In genomic region chr17:7314719-7315569, GRCh38 we compare ENCODE assay signal across 8 cellular contexts. TPM values are rescaled to one million over a fixed set of nuclear protein-coding genes. Genes with fewer than 3 reads are reported as not detected.
DNase-seq lines count a peak whose midpoint lies in the region; ATAC-seq and TF ChIP-seq lines count a peak whose summit lies in the region.

Gene GPS2 (minus strand): TSS chr17:7315360. CDS start chr17:7315052, 308 bp downstream.

- H3K4me3 ChIP-seq in NT2/D1 (ENCODE audit: insufficient read length, low read depth) (peak within 1 kb of the TSS; percentile 66), endodermal cell (ENCODE audit: low read length) (peak within 1 kb of the TSS; percentile 85)

- 0% methylated on average over 50 to 95 of the region's 95 CpGs for WGBS in endodermal cell (ENCODE audit: insufficient coverage in 1 of 2, insufficient read length in 1 of 2), 2 experiments

- peak within 1 kb of the TSS; percentile 82 for H3K27ac ChIP-seq in CD4-positive, alpha-beta T cell (ENCODE audit: low read depth, low read length)
- H3K27ac ChIP-seq in endodermal cell (ENCODE audit: low read depth, low read length), result peak within 1 kb of the TSS; percentile 44

- H3K4me3 Mint-ChIP-seq in CD4-positive, alpha-beta T cell, result peak within 1 kb of the TSS; percentile 97
- peak within 1 kb of the TSS; percentile 72 for H3K4me3 Mint-ChIP-seq in endodermal cell

- POLR2A ChIA-PET in CD4-positive, alpha-beta T cell (lab: Charles Lee), result interaction anchor here (0.7 to 5.4 kb wide), 13 partner anchors 15 to 805 kb away, joined by 3 to 46 read pairs (median 5); partner anchors contain the start of genes ACADVL, ACAP1, DLG4 and DVL2

- peaks cover 81% of the 10 kb centered on the region for H3K36me3 Mint-ChIP-seq in CD4-positive, alpha-beta T cell (ENCODE audit: low read depth)
- peaks cover 58% of the 10 kb centered on the region for H3K36me3 Mint-ChIP-seq in endodermal cell (ENCODE audit: low read depth)

- TF ChIP-seq CTCF in CD4-positive, alpha-beta T cell (IDR thresholded peaks at IDR 0.05), result no peak
- TF ChIP-seq CTCF in endodermal cell (conservative IDR thresholded peaks at IDR 0.05), result no peak

- no peaks in the 10 kb centered on the region for H3K27me3 ChIP-seq in CD4-positive, alpha-beta T cell (ENCODE audit: control insufficient read depth, insufficient read depth, low read length)
- H3K27me3 ChIP-seq in NT2/D1 (ENCODE audit: insufficient read depth, insufficient read length) (no peaks in the 10 kb centered on the region), endodermal cell (ENCODE audit: control insufficient read depth, insufficient read depth, low read length, poor library complexity, severe bottlenecking) (no peaks in the 10 kb centered on the region)

- CTCF ChIA-PET in CD4-positive, alpha-beta T cell (lab: Charles Lee), result interaction anchor here (1.1 to 1.2 kb wide), 2 partner anchors 19 to 22 kb away, joined by 3 read pairs; partner anchors contain the start of gene ACAP1

- ATAC-seq in CD4-positive, alpha-beta T cell (ENCODE audit: poor library complexity), result peak; percentile 79
- ATAC-seq in GM19438 (IDR thresholded peaks at IDR 0.05; ENCODE audit: low read depth, unreplicated experiment), result peak; percentile 70

- DNase-seq in CD4-positive, alpha-beta T cell, result peak; percentile 88 to 97 (median 91)
- DNase-seq in HK-2 (ENCODE audit: unreplicated experiment), result peak; percentile 90
- DNase-seq in NT2/D1 (ENCODE audit: low read depth, low spot score), result peak; percentile 77
- DNase-seq in activated CD8-positive, alpha-beta memory T cell treated with anti-CD3 and anti-CD28 coated beads, Interleukin-2, amount 50 U/mL, for 4 hours, result peak; percentile 96
- peak; percentile 98 for DNase-seq in endodermal cell
- peak; percentile 99 for DNase-seq in mesenteric fat pad (ENCODE audit: low spot score)
- peak; percentile 88 for DNase-seq in stimulated activated CD8-positive, alpha-beta memory T cell treated with anti-CD3 and anti-CD28 coated beads, Interleukin-12 subunit alpha, Interleukin-12 subunit beta, amount 100 ng/mL, for 4 hours (ENCODE audit: low read depth)

- peak within 1 kb of the TSS; percentile 95 for H3K27ac Mint-ChIP-seq in CD4-positive, alpha-beta T cell
- H3K27ac Mint-ChIP-seq in endodermal cell, result peak within 1 kb of the TSS; percentile 91

- H3K9me3 Mint-ChIP-seq in CD4-positive, alpha-beta T cell, result no peaks in the 10 kb centered on the region
- H3K9me3 Mint-ChIP-seq in endodermal cell, result no peaks in the 10 kb centered on the region

- H3K4me1 Mint-ChIP-seq in CD4-positive, alpha-beta T cell (ENCODE audit: low read depth), result peaks cover 59% of the 10 kb centered on the region
- peaks cover 15% of the 10 kb centered on the region for H3K4me1 Mint-ChIP-seq in endodermal cell

- no peaks in the 10 kb centered on the region for H3K27me3 Mint-ChIP-seq in CD4-positive, alpha-beta T cell
- no peaks in the 10 kb centered on the region for H3K27me3 Mint-ChIP-seq in endodermal cell (ENCODE audit: insufficient read depth)

- H3K9ac ChIP-seq in NT2/D1 (ENCODE audit: insufficient read length, low read depth) (peak within 1 kb of the TSS; percentile 87), endodermal cell (ENCODE audit: extremely low read depth, low read length, poor library complexity, severe bottlenecking) (peak within 1 kb of the TSS; percentile 74)

- intact Hi-C loops in CD4-positive, alpha-beta T cell (cut with DNase I, micrococcal nuclease), result loop anchor here (2.0 to 5.0 kb wide), 2 partner anchors 14 to 372 kb away; partner anchors contain the start of genes NEURL4 (in 1 of the 2), TP53 (in 1 of the 2) and WRAP53 (in 1 of the 2)

- no peaks in the 10 kb centered on the region for H3K9me3 ChIP-seq in CD4-positive, alpha-beta T cell (ENCODE audit: control insufficient read depth, low read length)
- no peaks in the 10 kb centered on the region for H3K9me3 ChIP-seq in NT2/D1 (ENCODE audit: insufficient read depth, low read length)
- no peaks in the 10 kb centered on the region for H3K9me3 ChIP-seq in endodermal cell (ENCODE audit: control insufficient read depth, low read length)

- peaks cover 71% of the 10 kb centered on the region for H3K36me3 ChIP-seq in NT2/D1 (ENCODE audit: insufficient read depth, insufficient read length, low read length)
- H3K36me3 ChIP-seq in endodermal cell (ENCODE audit: control insufficient read depth, insufficient read depth, low read length), result peaks cover 61% of the 10 kb centered on the region

- H3K4me1 ChIP-seq in NT2/D1 (ENCODE audit: insufficient read depth, insufficient read length), result peaks cover 6% of the 10 kb centered on the region
- H3K4me1 ChIP-seq in endodermal cell (ENCODE audit: control insufficient read depth, insufficient read depth, low read length), result peaks cover 5% of the 10 kb centered on the region

RNA-seq across cellular contexts. Expression of gene GPS2, which starts in this region (rescaled TPM):
- total RNA-seq in CD4-positive, alpha-beta T cell, result 100 to 1,000 TPM; 122 to 140 TPM
- total RNA-seq in endodermal cell (10 to 100 TPM; 43.6 to 47.2 TPM), mesenteric fat pad (51.2 TPM)
- 67.0 TPM for polyA plus RNA-seq in endodermal cell (2013, experiment 1 of 2)
- polyA plus RNA-seq in endodermal cell (2013, experiment 2 of 2), result 59.0 TPM

Comparison
In these comparisons a context has a peak if more than half of its experiments do, and no peak if none do; other contexts are left out.
1. Peak in every context shown above with its lines: DNase-seq, ATAC-seq, H3K4me3 ChIP-seq and H3K27ac ChIP-seq.